In genomic region chr11:68011046-68011943, GRCh38 we compare ENCODE assay signal across 11 cellular contexts. TPM values are rescaled to one million over a fixed set of nuclear protein-coding genes. Genes with fewer than 3 reads are reported as not detected.
DNase-seq lines count a peak whose midpoint lies in the region; ATAC-seq and TF ChIP-seq lines count a peak whose summit lies in the region.
"Had no signal": no experiment of that assay in that cellular context is flagged by ENCODE, and none has a peak within 500 bp of the region (broad histone marks: within the 10 kb centered on the region; RNA-seq: fewer than 3 reads in every experiment).

No MANE protein-coding gene starts in this region.

- DNase-seq in left ventricle myocardium inferior (no peak), Right ventricle myocardium inferior (ENCODE audit: missing footprints) (no peak), colonic mucosa (no peak), neural progenitor cell (ENCODE audit: low spot score) (no peak), vagina (ENCODE audit: extremely low spot score in 2 of 2) (no peak), NCI-H1694 (lab: John Stamatoyannopoulos, UW) (no peak)
- DNase-seq in activated CD8-positive, alpha-beta memory T cell treated with anti-CD3 and anti-CD28 coated beads, Interleukin-2, amount 50 U/mL, for 4 hours: no peak
- DNase-seq: activated CD8-positive, alpha-beta T cell treated with anti-CD3 and anti-CD28 coated beads for 36 hours; NK-92 treated with Interleukin-12 subunit alpha and Interleukin-12 subunit beta, amount 100 ng/mL, for 24 hours had no signal

- ATAC-seq in Right ventricle myocardium inferior: no peak
- no peak for ATAC-seq in HG03175 (IDR thresholded peaks at IDR 0.05; ENCODE audit: unreplicated experiment)
- ATAC-seq: activated CD8-positive, alpha-beta T cell treated with anti-CD3 and anti-CD28 coated beads for 36 hours had no signal

- no peak overlapping the region for H2AFZ ChIP-seq in neural progenitor cell (replicated peaks)

- H3K79me2 ChIP-seq in neural progenitor cell (ENCODE audit: low read depth): no peaks in the 10 kb centered on the region

- peak overlapping the region; percentile 83 for H3K27ac ChIP-seq in left ventricle myocardium inferior (replicated peaks)
- H3K27ac ChIP-seq in colonic mucosa: peak overlapping the region; percentile 93
- no peak overlapping the region for H3K27ac ChIP-seq in neural progenitor cell
- H3K27ac ChIP-seq in vagina: peak overlapping the region; percentile 85

- H3K4me3 ChIP-seq in left ventricle myocardium inferior (peak overlapping the region; percentile 57), colonic mucosa (peak overlapping the region; percentile 29), neural progenitor cell (no peak overlapping the region), vagina (peak overlapping the region; percentile 44 to 47)

- peak overlapping the region; percentile 48 for H3K4me3 Mint-ChIP-seq in neural progenitor cell
- H3K4me3 Mint-ChIP-seq: activated CD8-positive, alpha-beta T cell treated with anti-CD3 and anti-CD28 coated beads for 36 hours had no signal

- H3K4me1 ChIP-seq in left ventricle myocardium inferior (peaks cover 29% of the 10 kb centered on the region), colonic mucosa (peaks cover 13% of the 10 kb centered on the region), neural progenitor cell (peaks cover 14% of the 10 kb centered on the region), vagina (peaks cover 76% of the 10 kb centered on the region)

- H3K36me3 Mint-ChIP-seq in neural progenitor cell: no peaks in the 10 kb centered on the region

- TF ChIP-seq POLR2A in vagina (IDR thresholded peaks at IDR 0.05): no peak

- TF ChIP-seq CTCF in left ventricle myocardium inferior (IDR thresholded peaks at IDR 0.05; ENCODE audit: borderline replicate concordance) (no peak), colonic mucosa (IDR thresholded peaks at IDR 0.05) (no peak), neural progenitor cell (IDR thresholded peaks at IDR 0.05) (no peak), vagina (IDR thresholded peaks at IDR 0.05) (no peak)

- peak overlapping the region; percentile 95 for H3K27ac Mint-ChIP-seq in neural progenitor cell
- H3K27ac Mint-ChIP-seq: activated CD8-positive, alpha-beta T cell treated with anti-CD3 and anti-CD28 coated beads for 36 hours had no signal

- peak overlapping the region; percentile 44 to 94 for H3K9ac ChIP-seq in colonic mucosa (ENCODE audit: low read depth in 2 of 2, low read length in 2 of 2)
- no peak overlapping the region for H3K9ac ChIP-seq in neural progenitor cell

- peaks cover 12% of the 10 kb centered on the region for H3K27me3 Mint-ChIP-seq in neural progenitor cell (ENCODE audit: insufficient read depth, low read depth)
- H3K27me3 Mint-ChIP-seq: activated CD8-positive, alpha-beta T cell treated with anti-CD3 and anti-CD28 coated beads for 36 hours had no signal

- intact Hi-C loops in left ventricle myocardium inferior (cut with micrococcal nuclease) (no loop called here), Right ventricle myocardium inferior (cut with DNase I) (no loop called here), colonic mucosa (cut with DNase I) (no loop called here), vagina (cut with DNase I) (no loop called here)

- H3K36me3 ChIP-seq in left ventricle myocardium inferior: no peaks in the 10 kb centered on the region
- no peaks in the 10 kb centered on the region for H3K36me3 ChIP-seq in colonic mucosa
- no peaks in the 10 kb centered on the region for H3K36me3 ChIP-seq in neural progenitor cell
- no peaks in the 10 kb centered on the region for H3K36me3 ChIP-seq in vagina
- H3K36me3 ChIP-seq: BE2C had no signal

- peak overlapping the region; percentile 24 for H3K4me2 ChIP-seq in neural progenitor cell

- peaks cover 57% of the 10 kb centered on the region for H3K4me1 Mint-ChIP-seq in neural progenitor cell

- peaks cover 8% of the 10 kb centered on the region for H3F3A ChIP-seq in neural progenitor cell (ENCODE audit: low read depth)

- no peaks in the 10 kb centered on the region for H3K27me3 ChIP-seq in left ventricle myocardium inferior (ENCODE audit: low read depth)
- H3K27me3 ChIP-seq in colonic mucosa: no peaks in the 10 kb centered on the region
- no peaks in the 10 kb centered on the region for H3K27me3 ChIP-seq in neural progenitor cell
- H3K27me3 ChIP-seq in vagina: no peaks in the 10 kb centered on the region
- H3K27me3 ChIP-seq: BE2C had no signal

- H3K9me3 ChIP-seq in left ventricle myocardium inferior (replicated peaks) (no peaks in the 10 kb centered on the region), colonic mucosa (no peaks in the 10 kb centered on the region), neural progenitor cell (ENCODE audit: low read depth) (no peaks in the 10 kb centered on the region), vagina (no peaks in the 10 kb centered on the region)
- H3K9me3 ChIP-seq: BE2C had no signal

- no peaks in the 10 kb centered on the region for H4K20me1 ChIP-seq in neural progenitor cell (ENCODE audit: low read depth)

- H3K9me3 Mint-ChIP-seq in neural progenitor cell: no peaks in the 10 kb centered on the region
- H3K9me3 Mint-ChIP-seq: activated CD8-positive, alpha-beta T cell treated with anti-CD3 and anti-CD28 coated beads for 36 hours had no signal

RNA-seq across cellular contexts. Expression of gene ALDH3B1, which starts 1.2 kb away (rescaled TPM):
- 3.7 TPM for total RNA-seq in left ventricle myocardium inferior
- total RNA-seq in Right ventricle myocardium inferior: 3.5 TPM
- total RNA-seq in colonic mucosa: 10 to 100 TPM; 17.7 to 18.8 TPM
- 0.12 TPM in 1 of 2 replicates, not detected in the other for total RNA-seq in neural progenitor cell (ENCODE audit: low replicate concordance)
- 22.1 TPM for total RNA-seq in vagina

RNA-seq across cellular contexts. Expression of gene UNC93B1, which starts 7.4 kb away (rescaled TPM):
- total RNA-seq in left ventricle myocardium inferior (6.1 TPM), Right ventricle myocardium inferior (9.0 TPM), colonic mucosa (10 to 100 TPM; 46.3 to 55.4 TPM), neural progenitor cell (ENCODE audit: low replicate concordance) (8.8 and 11.1 TPM in 2 replicates), vagina (30.4 TPM)

RNA-seq across cellular contexts. Expression of gene NDUFS8, which starts 19.2 kb away (rescaled TPM):
- total RNA-seq in left ventricle myocardium inferior: 436 TPM
- total RNA-seq in Right ventricle myocardium inferior: 479 TPM
- total RNA-seq in colonic mucosa: 100 to 1,000 TPM; 149 to 247 TPM
- total RNA-seq in neural progenitor cell (ENCODE audit: low replicate concordance): 46.7 and 149 TPM in 2 replicates
- total RNA-seq in vagina: 118 TPM

RNA-seq across cellular contexts. Expression of gene TCIRG1, which starts 27.5 kb away (rescaled TPM):
- total RNA-seq in left ventricle myocardium inferior: 23.4 TPM
- 30.4 TPM for total RNA-seq in Right ventricle myocardium inferior
- 100 to 1,000 TPM; 133 to 246 TPM for total RNA-seq in colonic mucosa
- total RNA-seq in neural progenitor cell (ENCODE audit: low replicate concordance): 10.7 and 19.4 TPM in 2 replicates
- 121 TPM for total RNA-seq in vagina
